In genomic region chr3:151008699-151009098, GRCh38 we compare ENCODE assay signal across 9 cellular contexts. TPM values are rescaled to one million over a fixed set of nuclear protein-coding genes. Genes with fewer than 3 reads are reported as not detected.
A peak's percentile ranks its signal among the peaks of the same experiment; 100 is the strongest.
DNase-seq lines count a peak whose midpoint lies in the region; TF ChIP-seq lines count a peak whose summit lies in the region.
"Had no signal": no experiment of that assay in that cellular context is flagged by ENCODE, and none has a peak within 500 bp of the region (broad histone marks: within the 10 kb centered on the region; RNA-seq: fewer than 3 reads in every experiment).

No MANE protein-coding gene starts in this region.

- WGBS in testis, 2 donors = 23 to 62% methylated on average over 2 of the region's 2 CpGs

- no peak for TF ChIP-seq POLR2A in testis (IDR thresholded peaks at IDR 0.05)

- H3K9me3 ChIP-seq in testis = no peaks in the 10 kb centered on the region
- no peaks in the 10 kb centered on the region for H3K9me3 ChIP-seq in ascending aorta
- H3K9me3 ChIP-seq: pancreas had no signal

- peak; percentile 36 for DNase-seq in SIG-M5 treated with dmso at 0.1 percent for 504 hours (lab: John Stamatoyannopoulos, UW; ENCODE audit: unreplicated experiment)
- DNase-seq in SIG-M5 (lab: John Stamatoyannopoulos, UW) = no peak
- peak; percentile 35 for DNase-seq in hepatic stellate cell (ENCODE audit: low spot score)
- DNase-seq in testis = no peak
- DNase-seq in stimulated activated CD4-positive, alpha-beta T cell treated with anti-CD3 and anti-CD28 coated beads, Interleukin-12 subunit alpha, Interleukin-12 subunit beta, amount 100 ng/mL, for 4 hours = no peak
- DNase-seq in stimulated activated CD4-positive, alpha-beta T cell treated with anti-CD3 and anti-CD28 coated beads, Interleukin-4, amount 100 ng/mL, for 24 hours = no peak
- DNase-seq in ascending aorta (ENCODE audit: low spot score in 2 of 2) = no peak
- DNase-seq: pancreas had no signal

- H3K36me3 ChIP-seq in testis (ENCODE audit: low read depth, missing control alignments) (no peaks in the 10 kb centered on the region), ascending aorta (no peaks in the 10 kb centered on the region)
- H3K36me3 ChIP-seq: pancreas had no signal

- H3K27me3 ChIP-seq in testis (no peaks in the 10 kb centered on the region), ascending aorta (no peaks in the 10 kb centered on the region)
- H3K27me3 ChIP-seq: pancreas had no signal

- H3K4me1 ChIP-seq in testis = no peaks in the 10 kb centered on the region
- no peaks in the 10 kb centered on the region for H3K4me1 ChIP-seq in ascending aorta
- H3K4me1 ChIP-seq: pancreas had no signal

- intact Hi-C loops in testis (cut with DNase I; ENCODE audit: low total_unique reads) (no loop called here), ascending aorta (cut with DNase I) (no loop called here)

- H3K27ac ChIP-seq in VCaP (no peak overlapping the region), testis (no peak overlapping the region), ascending aorta (no peak overlapping the region)
- H3K27ac ChIP-seq: pancreas had no signal

- H3K4me3 ChIP-seq in testis (no peak overlapping the region), ascending aorta (no peak overlapping the region)
- H3K4me3 ChIP-seq: pancreas had no signal

- TF ChIP-seq CTCF in VCaP (conservative IDR thresholded peaks at IDR 0.05) = peak; percentile 51
- TF ChIP-seq CTCF in testis (IDR thresholded peaks at IDR 0.05) = peak in 2 of 3 experiments; percentile 11 to 16
- no peak for TF ChIP-seq CTCF in ascending aorta (IDR thresholded peaks at IDR 0.05)

RNA-seq across cellular contexts. Expression of gene CLRN1, which starts 36.2 kb away (rescaled TPM):
- under 1 TPM; 0.43 to 0.79 TPM for total RNA-seq in testis
- 0.38 TPM for polyA plus RNA-seq in testis (ENCODE audit: insufficient read depth, low read depth, low replicate concordance)
- not detected for total RNA-seq in ascending aorta
- total RNA-seq: pancreas had no signal
- polyA plus RNA-seq: pancreas had no signal

Comparison
In these comparisons a context has a peak if more than half of its experiments do, and no peak if none do; other contexts are left out.
1. DNase-seq: peak in SIG-M5 treated with dmso at 0.1 percent for 504 hours (single experiment) and hepatic stellate cell (single experiment); none in SIG-M5 (single experiment), testis (single experiment), stimulated activated CD4-positive, alpha-beta T cell treated with anti-CD3 and anti-CD28 coated beads, Interleukin-12 subunit alpha, Interleukin-12 subunit beta, amount 100 ng/mL, for 4 hours (single experiment), stimulated activated CD4-positive, alpha-beta T cell treated with anti-CD3 and anti-CD28 coated beads, Interleukin-4, amount 100 ng/mL, for 24 hours (single experiment) and ascending aorta (0 of 2).
2. CTCF ChIP-seq: peak in VCaP (single experiment) and testis (2 of 3); none in ascending aorta (0 of 3).